8 cellular contexts compared by ENCODE assay signal in genomic region chr19:19224852-19225494, GRCh38. TPM values are rescaled to one million over a fixed set of nuclear protein-coding genes. Genes with fewer than 3 reads are reported as not detected.
DNase-seq lines count a peak whose midpoint lies in the region; ATAC-seq and TF ChIP-seq lines count a peak whose summit lies in the region.

No MANE protein-coding gene starts in this region.

- H3K36me3 ChIP-seq in WERI-Rb-1: no peaks in the 10 kb centered on the region
- no peaks in the 10 kb centered on the region for H3K36me3 ChIP-seq in breast epithelium

- no peak for TF ChIP-seq POLR2A in NB4 (IDR thresholded peaks at IDR 0.05; ENCODE audit: extremely low read depth, insufficient read length)
- no peak for TF ChIP-seq POLR2A in breast epithelium (IDR thresholded peaks at IDR 0.05)

- H3K4me3 ChIP-seq in NB4 (ENCODE audit: low read depth, low read length): no peak overlapping the region
- peak overlapping the region; percentile 28 for H3K4me3 ChIP-seq in WERI-Rb-1 (ENCODE audit: low read depth, low read length)
- H3K4me3 ChIP-seq in breast epithelium: peak overlapping the region; percentile 22 to 63 (median 44)

- H3K9me3 ChIP-seq in WERI-Rb-1 (ENCODE audit: severe bottlenecking) (peaks cover 3% of the 10 kb centered on the region), breast epithelium (no peaks in the 10 kb centered on the region)

- DNase-seq in NB4 (ENCODE audit: low read depth) (peak; percentile 87), WERI-Rb-1 (peak; percentile 95), breast epithelium (ENCODE audit: low spot score in 2 of 2) (peak; percentile 22 to 53), left colon (peak; percentile 69 to 87)
- peak; percentile 71 for DNase-seq in stimulated activated CD4-positive, alpha-beta T cell treated with anti-CD3 and anti-CD28 coated beads, Interleukin-4, amount 100 ng/mL, for 24 hours

- ATAC-seq in left colon: peak; percentile 96
- no peak for ATAC-seq in GM18498 (IDR thresholded peaks at IDR 0.05; ENCODE audit: unreplicated experiment)
- ATAC-seq in HG03520 (IDR thresholded peaks at IDR 0.05; ENCODE audit: unreplicated experiment): no peak

- H3K4me1 ChIP-seq in breast epithelium: no peaks in the 10 kb centered on the region

- TF ChIP-seq CTCF in GM12873 (IDR thresholded peaks at IDR 0.05; ENCODE audit: insufficient read depth, low read depth, low read length, missing control alignments) (peak; percentile 77), NB4 (IDR thresholded peaks at IDR 0.05; ENCODE audit: low read depth, low read length) (peak; percentile 83), WERI-Rb-1 (IDR thresholded peaks at IDR 0.05; ENCODE audit: low read depth, low read length) (peak; percentile 94), breast epithelium (IDR thresholded peaks at IDR 0.05) (peak in 2 of 3 donors; percentile 22 to 25)

- intact Hi-C loops in breast epithelium (cut with DNase I; ENCODE audit: low total_unique reads) (no loop called here), left colon (cut with DNase I, micrococcal nuclease) (no loop called here)

- H3K27ac ChIP-seq in WERI-Rb-1 (peak overlapping the region; percentile 79), breast epithelium (no peak overlapping the region)

- H3K27me3 ChIP-seq in WERI-Rb-1 (ENCODE audit: insufficient read depth, low read depth, severe bottlenecking): no peaks in the 10 kb centered on the region
- peaks cover 3 to 50% of the 10 kb centered on the region in 2 donors for H3K27me3 ChIP-seq in breast epithelium

RNA-seq across cellular contexts. Expression of gene NCAN, which starts 13.2 kb away (rescaled TPM):
- not detected for total RNA-seq in breast epithelium
- total RNA-seq in left colon: not detected

RNA-seq across cellular contexts. Expression of gene NR2C2AP, which starts 21.8 kb away (rescaled TPM):
- 10 to 100 TPM; 19.8 to 24.1 (median 21.6) TPM for total RNA-seq in breast epithelium
- 10 to 100 TPM in 1 of 2 donors, 1 to 10 TPM in 1; 8.8 to 12.5 TPM for total RNA-seq in left colon

RNA-seq across cellular contexts. Expression of gene RFXANK, which starts 32.9 kb away (rescaled TPM):
- total RNA-seq in breast epithelium (10 to 100 TPM; 43.9 to 51.1 (median 47.7) TPM), left colon (10 to 100 TPM; 60.3 to 73.7 TPM)

RNA-seq across cellular contexts. Expression of gene BORCS8, which starts 33.0 kb away (rescaled TPM):
- total RNA-seq in breast epithelium (10 to 100 TPM; 15.2 to 18.0 (median 16.7) TPM), left colon (10 to 100 TPM; 27.9 to 28.4 TPM)

RNA-seq across cellular contexts. Expression of gene TM6SF2, which starts 48.1 kb away (rescaled TPM):
- total RNA-seq in breast epithelium: under 1 TPM; 0.32 to 0.98 (median 0.88) TPM
- 10 to 100 TPM in 1 of 2 donors, 1 to 10 TPM in 1; 6.9 to 14.3 TPM for total RNA-seq in left colon

Comparison
In these comparisons a context has a peak if more than half of its experiments do, and no peak if none do; other contexts are left out.
1. CTCF ChIP-seq: peak in every context shown above with its lines; median percentile 94 in WERI-Rb-1; 83 in NB4; 77 in GM12873; 24 in breast epithelium.
2. DNase-seq: peak in every context shown above with its lines; median percentile 95 in WERI-Rb-1; 87 in NB4; 78 in left colon; 71 in stimulated activated CD4-positive, alpha-beta T cell treated with anti-CD3 and anti-CD28 coated beads, Interleukin-4, amount 100 ng/mL, for 24 hours; 38 in breast epithelium.